ENCODE assay signal across 14 cellular contexts in genomic region chr20:59125332-59125731, GRCh38. TPM values are rescaled to one million over a fixed set of nuclear protein-coding genes. Genes with fewer than 3 reads are reported as not detected.
"Had no signal": no experiment of that assay in that cellular context is flagged by ENCODE, and none has a peak within 500 bp of the region (broad histone marks: within the 10 kb centered on the region; RNA-seq: fewer than 3 reads in every experiment).

No MANE protein-coding gene starts in this region.

- ATAC-seq: activated CD8-positive, alpha-beta T cell treated with anti-CD3 and anti-CD28 coated beads, Interleukin-2, amount 10 ng/mL, durations not matched to agents 7 days and 5 days; stimulated activated naive CD8-positive, alpha-beta T cell treated with anti-CD3 and anti-CD28 coated beads, Interleukin-15, Interleukin-2, amounts not matched to agents 100 U/mL and 50 U/mL, for 24 hours; WTC11 had no signal

- H3K27ac ChIP-seq: adrenal gland, right atrium auricular region had no signal

- H3K4me2 ChIP-seq: smooth muscle cell had no signal

- H3K4me3 Mint-ChIP-seq: activated CD4-positive, alpha-beta T cell treated with anti-CD3 and anti-CD28 coated beads, Interleukin-2, amount 10 ng/mL, durations not matched to agents 24 days and 14 days; activated CD8-positive, alpha-beta T cell treated with anti-CD3 and anti-CD28 coated beads, Interleukin-2, amount 10 ng/mL, durations not matched to agents 7 days and 5 days; endodermal cell; T-helper 1 cell treated with Interleukin-12 subunit alpha and Interleukin-12 subunit beta and Interleukin-4 antibody, amounts not matched to agents 30 μg/mL and 1 μg/mL, for 36 hours; WTC11 had no signal

- H3K9me3 ChIP-seq: adrenal gland, right atrium auricular region had no signal

- H3K4me3 ChIP-seq: adrenal gland, right atrium auricular region, smooth muscle cell had no signal

- H3K36me3 ChIP-seq: adrenal gland, right atrium auricular region had no signal

- H3K27me3 Mint-ChIP-seq: activated CD4-positive, alpha-beta T cell treated with anti-CD3 and anti-CD28 coated beads, Interleukin-2, amount 10 ng/mL, durations not matched to agents 24 days and 14 days had no signal

- H3K4me1 ChIP-seq: adrenal gland, right atrium auricular region had no signal

- DNase-seq: activated CD4-positive, alpha-beta T cell treated with anti-CD3 and anti-CD28 coated beads, Interleukin-2, amount 10 ng/mL, durations not matched to agents 24 days and 14 days; activated CD8-positive, alpha-beta T cell treated with anti-CD3 and anti-CD28 coated beads, Interleukin-2, amount 10 ng/mL, durations not matched to agents 7 days and 5 days; endodermal cell; kidney glomerular epithelial cell; stimulated activated CD4-positive, alpha-beta T cell treated with anti-CD3 and anti-CD28 coated beads, Interleukin-4, amount 100 ng/mL, for 4 hours; stimulated activated CD8-positive, alpha-beta memory T cell treated with anti-CD3 and anti-CD28 coated beads, Interleukin-4, amount 100 ng/mL, for 48 hours; stimulated activated naive CD8-positive, alpha-beta T cell treated with anti-CD3 and anti-CD28 coated beads, Interleukin-15, Interleukin-2, amounts not matched to agents 100 U/mL and 50 U/mL, for 24 hours; trophoblast cell had no signal

- H3K27me3 ChIP-seq: adrenal gland, right atrium auricular region had no signal

- H3K27ac Mint-ChIP-seq: activated CD4-positive, alpha-beta T cell treated with anti-CD3 and anti-CD28 coated beads, Interleukin-2, amount 10 ng/mL, durations not matched to agents 24 days and 14 days; activated CD8-positive, alpha-beta T cell treated with anti-CD3 and anti-CD28 coated beads, Interleukin-2, amount 10 ng/mL, durations not matched to agents 7 days and 5 days; endodermal cell; T-helper 1 cell treated with Interleukin-12 subunit alpha and Interleukin-12 subunit beta and Interleukin-4 antibody, amounts not matched to agents 30 μg/mL and 1 μg/mL, for 36 hours; WTC11 had no signal

RNA-seq across cellular contexts. Expression of gene ZNF831, which starts 38.3 kb away (rescaled TPM):
- total RNA-seq: endodermal cell, epithelial cell of proximal tubule, smooth muscle cell had no signal
